Comparison of ENCODE assay signal across 28 cellular contexts in genomic region chr1:87829360-87829759, GRCh38.
A peak's percentile ranks its signal among the peaks of the same experiment; 100 is the strongest.
DNase-seq lines count a peak whose midpoint lies in the region; ATAC-seq, FAIRE-seq and TF ChIP-seq lines count a peak whose summit lies in the region.
"Had no signal": no experiment of that assay in that cellular context is flagged by ENCODE, and none has a peak within 500 bp of the region (broad histone marks: within the 10 kb centered on the region; RNA-seq: fewer than 3 reads in every experiment).

No MANE protein-coding gene starts in this region.

- TF ChIP-seq EP300 in GM12878 (IDR thresholded peaks at IDR 0.05; ENCODE audit: borderline replicate concordance in 1 of 2, control insufficient read depth in 1 of 2, low read depth in 2 of 2, low read length in 2 of 2): no peak

- CTCF ChIA-PET in GM12878 (lab: Yijun Ruan, JAX): interaction anchor here (1.2 kb wide), 1 partner anchor 15 kb away, joined by 3 read pairs; no protein-coding TSS in a partner anchor
- CTCF ChIA-PET in activated naive CD4-positive, alpha-beta T cell treated with anti-CD3 and anti-CD28 coated beads for 36 hours (lab: Charles Lee): interaction anchor here (0.5 kb wide), 1 partner anchor 31 kb away, joined by 3 read pairs; no protein-coding TSS in a partner anchor

- POLR2A ChIA-PET in GM12878 (lab: Charles Lee): no interaction called here

- RAD21 ChIA-PET in GM12878 (lab: Charles Lee; ENCODE audit: unreplicated experiment): interaction anchor here (0.9 kb wide), 1 partner anchor 124 kb away, joined by 3 read pairs; no protein-coding TSS in a partner anchor

- intact Hi-C loops in GM12878 (cut with micrococcal nuclease; ENCODE audit: unreplicated experiment): no loop called here
- intact Hi-C loops in activated naive CD4-positive, alpha-beta T cell treated with anti-CD3 and anti-CD28 coated beads for 36 hours (cut with micrococcal nuclease): no loop called here

- no peaks in the 10 kb centered on the region for H3K4me1 Mint-ChIP-seq in activated naive CD4-positive, alpha-beta T cell treated with anti-CD3 and anti-CD28 coated beads for 36 hours (ENCODE audit: low read depth)
- H3K4me1 Mint-ChIP-seq in endodermal cell: peaks cover 5% of the 10 kb centered on the region
- H3K4me1 Mint-ChIP-seq: naive thymus-derived CD4-positive, alpha-beta T cell; T-cell had no signal

- H3K4me3 Mint-ChIP-seq in activated naive CD4-positive, alpha-beta T cell treated with anti-CD3 and anti-CD28 coated beads for 36 hours: no peak overlapping the region
- H3K4me3 Mint-ChIP-seq in endodermal cell: no peak overlapping the region
- H3K4me3 Mint-ChIP-seq: activated T-helper 1 cell treated with anti-CD3 and anti-CD28 coated beads, Interleukin-12 subunit alpha, Interleukin-12 subunit beta, Interleukin-2, Interleukin-4 antibody, amounts not matched to agents 30 ng/mL and 10 ng/mL and 1 ng/mL, durations not matched to agents 14 hours and 24 hours and 36 hours; mesothelial cell of epicardium; naive thymus-derived CD4-positive, alpha-beta T cell; T-cell had no signal

- in situ Hi-C loops in GM12878 (cut with MboI): no loop called here

- TF ChIP-seq POLR2A in GM12878 (IDR thresholded peaks at IDR 0.05; ENCODE audit: low read depth, low read length) (no peak), Peyer's patch (IDR thresholded peaks at IDR 0.05) (no peak)

- H3K27me3 ChIP-seq in GM12878 (replicated peaks in 1 of 2; ENCODE audit: control insufficient read depth in 2 of 2, insufficient read depth in 2 of 2, low read length in 1 of 2) (no peaks in the 10 kb centered on the region), Peyer's patch (no peaks in the 10 kb centered on the region), endodermal cell (ENCODE audit: control insufficient read depth, insufficient read depth, low read length, poor library complexity, severe bottlenecking) (no peaks in the 10 kb centered on the region)
- H3K27me3 ChIP-seq: sigmoid colon, suprapubic skin had no signal

- DNase-seq in GM12878 (ENCODE audit: low read depth, low spot score) (no peak), Peyer's patch (no peak), endodermal cell (no peak), DMS114 treated with DMSO at 0.1 percent for 48 hours (lab: John Stamatoyannopoulos, UW; ENCODE audit: unreplicated experiment) (no peak)
- no peak for DNase-seq in activated naive CD4-positive, alpha-beta T cell treated with anti-CD3 and anti-CD28 coated beads for 36 hours
- DNase-seq: activated CD4-positive, alpha-beta T cell treated with anti-CD3 and anti-CD28 coated beads, Interleukin-2, amount 50 U/mL, for 4 hours; activated CD4-positive, CD25-positive, alpha-beta regulatory T cell; activated naive CD4-positive, alpha-beta T cell treated with anti-CD3 and anti-CD28 coated beads, Interleukin-2, amount 50 U/mL, for 16 hours; amygdala; naive thymus-derived CD4-positive, alpha-beta T cell; NCI-H1092 treated with DMSO at 0.1 percent for 48 hours; NCI-H187 treated with DMSO at 0.1 percent for 48 hours; NCI-H526 treated with DMSO at 0.1 percent for 48 hours; nucleus accumbens; psoas muscle; sigmoid colon; stimulated activated CD4-positive, alpha-beta T cell treated with anti-CD3 and anti-CD28 coated beads, Interleukin-15, amount 100 ng/mL, for 24 hours; stimulated activated naive CD4-positive, alpha-beta T cell; T-cell had no signal

- no peak overlapping the region for H2AFZ ChIP-seq in GM12878 (ENCODE audit: control insufficient read depth, low read depth, low read length)

- TF ChIP-seq RAD21 in GM12878 (IDR thresholded peaks at IDR 0.05; ENCODE audit: insufficient read depth, low read depth, low read length): no peak

- H3K36me3 Mint-ChIP-seq in activated naive CD4-positive, alpha-beta T cell treated with anti-CD3 and anti-CD28 coated beads for 36 hours (ENCODE audit: low read depth): no peaks in the 10 kb centered on the region
- no peaks in the 10 kb centered on the region for H3K36me3 Mint-ChIP-seq in endodermal cell (ENCODE audit: low read depth)
- H3K36me3 Mint-ChIP-seq: mesothelial cell of epicardium; naive thymus-derived CD4-positive, alpha-beta T cell; T-cell had no signal

- no peak overlapping the region for H3K4me2 ChIP-seq in GM12878 (ENCODE audit: control insufficient read depth, insufficient read depth)

- H3K27ac Mint-ChIP-seq in activated naive CD4-positive, alpha-beta T cell treated with anti-CD3 and anti-CD28 coated beads for 36 hours: no peak overlapping the region
- no peak overlapping the region for H3K27ac Mint-ChIP-seq in endodermal cell
- H3K27ac Mint-ChIP-seq: activated T-helper 1 cell treated with anti-CD3 and anti-CD28 coated beads, Interleukin-12 subunit alpha, Interleukin-12 subunit beta, Interleukin-2, Interleukin-4 antibody, amounts not matched to agents 30 ng/mL and 10 ng/mL and 1 ng/mL, durations not matched to agents 14 hours and 24 hours and 36 hours; naive thymus-derived CD4-positive, alpha-beta T cell; T-cell had no signal

- H3K9me3 Mint-ChIP-seq in activated naive CD4-positive, alpha-beta T cell treated with anti-CD3 and anti-CD28 coated beads for 36 hours: peaks cover 2% of the 10 kb centered on the region
- no peaks in the 10 kb centered on the region for H3K9me3 Mint-ChIP-seq in endodermal cell
- H3K9me3 Mint-ChIP-seq: activated T-helper 1 cell treated with anti-CD3 and anti-CD28 coated beads, Interleukin-12 subunit alpha, Interleukin-12 subunit beta, Interleukin-2, Interleukin-4 antibody, amounts not matched to agents 30 ng/mL and 10 ng/mL and 1 ng/mL, durations not matched to agents 14 hours and 24 hours and 36 hours; mesothelial cell of epicardium; T-cell had no signal

- H3K4me3 ChIP-seq in GM12878: no peak overlapping the region
- no peak overlapping the region for H3K4me3 ChIP-seq in Peyer's patch
- no peak overlapping the region for H3K4me3 ChIP-seq in endodermal cell (ENCODE audit: low read length)
- H3K4me3 ChIP-seq: psoas muscle, sigmoid colon, suprapubic skin had no signal

- no peak for FAIRE-seq in GM12878 (lab: Jason Lieb, UNC)
- FAIRE-seq: H1, keratinocyte had no signal

- H3K4me1 ChIP-seq in GM12878 (ENCODE audit: control insufficient read depth, insufficient read depth, low read length) (no peaks in the 10 kb centered on the region), Peyer's patch (no peaks in the 10 kb centered on the region), endodermal cell (ENCODE audit: control insufficient read depth, insufficient read depth, low read length) (no peaks in the 10 kb centered on the region)
- H3K4me1 ChIP-seq: psoas muscle, sigmoid colon had no signal

- WGBS in GM12878 (ENCODE audit: insufficient coverage, insufficient replicate concordance, low lambda C conversion rate, missing lambda C conversion rate): 0% methylated on average over 4 of the region's 4 CpGs
- 86% methylated on average over 2 of the region's 4 CpGs; no CpG with 5 or more reads in 1 of the 2 experiments for WGBS in endodermal cell (ENCODE audit: insufficient coverage in 1 of 2, insufficient read length in 1 of 2), 2 experiments

- no peaks in the 10 kb centered on the region for H4K20me1 ChIP-seq in GM12878 (ENCODE audit: control insufficient read depth, insufficient read depth)

- SMC1A ChIA-PET in GM12878 (lab: Charles Lee; ENCODE audit: uncharacterized antibody, unreplicated experiment): no interaction called here

- H3K27ac ChIP-seq in GM12878 (ENCODE audit: control insufficient read depth, insufficient read depth) (no peak overlapping the region), Peyer's patch (no peak overlapping the region), endodermal cell (ENCODE audit: low read depth, low read length) (no peak overlapping the region)
- H3K27ac ChIP-seq: epithelial cell of prostate, psoas muscle, sigmoid colon, suprapubic skin had no signal

- peaks cover 2% of the 10 kb centered on the region for H3K27me3 Mint-ChIP-seq in activated naive CD4-positive, alpha-beta T cell treated with anti-CD3 and anti-CD28 coated beads for 36 hours (ENCODE audit: low read depth)
- no peaks in the 10 kb centered on the region for H3K27me3 Mint-ChIP-seq in endodermal cell (ENCODE audit: insufficient read depth)

- ATAC-seq in GM18870 (IDR thresholded peaks at IDR 0.05; ENCODE audit: unreplicated experiment) (peak; percentile 68), GM21423 (IDR thresholded peaks at IDR 0.05; ENCODE audit: unreplicated experiment) (peak; percentile 67), HG03097 (IDR thresholded peaks at IDR 0.05; ENCODE audit: low FRiP score, unreplicated experiment) (peak; percentile 53), GM12878 (peak; percentile 53; the same call in 2 of the 3 replicates)
- ATAC-seq: naive thymus-derived CD4-positive, alpha-beta T cell; psoas muscle; T-cell had no signal

- TF ChIP-seq CTCF in GM12878 (IDR thresholded peaks at IDR 0.05 in 2 of 3, conservative IDR thresholded peaks at IDR 0.05 in 1 of 3; ENCODE audit: control insufficient read depth in 2 of 3, extremely low read depth in 1 of 3, insufficient read depth in 1 of 3, low read depth in 3 of 3, low read length in 3 of 3) (no peak), Peyer's patch (IDR thresholded peaks at IDR 0.05) (no peak), endodermal cell (conservative IDR thresholded peaks at IDR 0.05) (no peak)

- H3K9ac ChIP-seq in GM12878 (ENCODE audit: control insufficient read depth, insufficient read depth, low read length) (no peak overlapping the region), endodermal cell (ENCODE audit: extremely low read depth, low read length, poor library complexity, severe bottlenecking) (no peak overlapping the region)

- H3K9me3 ChIP-seq in GM12878 (replicated peaks; ENCODE audit: control insufficient read depth, insufficient read depth, low read length): peaks cover 3% of the 10 kb centered on the region; the same call in 1 of the 3 replicates
- H3K9me3 ChIP-seq in Peyer's patch: no peaks in the 10 kb centered on the region
- H3K9me3 ChIP-seq in endodermal cell (ENCODE audit: control insufficient read depth, low read length): no peaks in the 10 kb centered on the region
- H3K9me3 ChIP-seq: psoas muscle, sigmoid colon, suprapubic skin had no signal

- H3K36me3 ChIP-seq in GM12878 (ENCODE audit: control insufficient read depth in 2 of 2, insufficient read depth in 2 of 2, low read length in 1 of 2): no peaks in the 10 kb centered on the region
- H3K36me3 ChIP-seq in Peyer's patch: no peaks in the 10 kb centered on the region
- no peaks in the 10 kb centered on the region for H3K36me3 ChIP-seq in endodermal cell (ENCODE audit: control insufficient read depth, insufficient read depth, low read length)
- H3K36me3 ChIP-seq: sigmoid colon, suprapubic skin had no signal

- no TSS peak for BruUV-seq in GM12878 (replicated peaks; lab: Mats Ljungman, UMichigan)

- no peaks in the 10 kb centered on the region for H3K79me2 ChIP-seq in GM12878 (ENCODE audit: control insufficient read depth, insufficient read depth, low read length)

TF ChIP-seq in GM12878, 131 proteins besides CTCF, POLR2A, EP300 and RAD21:
- TF ChIP-seq MTA2 (IDR thresholded peaks at IDR 0.05; ENCODE audit: low read depth): 0 out of 2 replicates have a peak, but pooled peaks have one; percentile 12
- no peak for TF ChIP-seq NFXL1 (IDR thresholded peaks at IDR 0.05; ENCODE audit: borderline replicate concordance)
